8 cellular contexts compared by ENCODE assay signal in the genomic region with DNA sequence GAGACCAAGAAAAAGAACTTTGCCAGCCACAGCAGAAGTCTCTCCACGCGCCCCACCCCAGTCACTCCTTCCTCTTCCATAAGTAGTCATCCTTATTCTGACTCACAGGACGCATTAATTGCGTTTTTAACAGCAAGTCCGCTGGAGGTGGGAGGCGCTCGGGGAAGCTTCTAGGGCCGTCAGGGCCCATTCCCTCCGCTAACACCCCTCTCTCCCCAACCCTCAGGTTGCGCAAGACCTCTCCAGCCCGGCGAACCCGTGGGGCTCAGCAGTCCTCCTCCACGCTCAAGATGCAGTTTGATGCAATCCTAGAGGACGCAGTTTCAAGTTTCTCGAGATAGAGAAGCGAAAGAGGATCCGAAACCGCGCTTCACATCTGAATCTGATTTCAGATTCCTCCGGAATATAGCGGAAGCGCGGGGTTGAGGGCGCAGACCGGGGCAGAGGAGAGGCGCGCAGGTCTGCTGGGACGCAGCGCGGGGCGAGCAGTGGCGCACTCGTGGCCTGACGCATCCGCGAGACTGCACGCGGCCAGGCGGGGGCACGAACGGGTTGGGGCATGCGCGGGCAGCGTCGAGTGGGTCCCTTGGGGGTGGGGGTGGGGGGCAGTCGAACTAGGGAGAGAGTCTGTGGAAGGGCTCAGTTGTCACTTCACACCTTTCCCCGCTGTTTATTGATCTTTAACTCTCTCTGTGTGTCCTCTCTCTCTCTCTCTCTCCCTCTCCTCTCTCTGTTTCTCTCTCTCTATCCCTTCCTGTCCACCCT. TPM values are rescaled to one million over a fixed set of nuclear protein-coding genes. Genes with fewer than 3 reads are reported as not detected.
DNase-seq lines count a peak whose midpoint lies in the region; ATAC-seq, FAIRE-seq and TF ChIP-seq lines count a peak whose summit lies in the region.

No MANE protein-coding gene starts in this region.

- H3K36me3 ChIP-seq in Panc1 (ENCODE audit: control insufficient read depth, insufficient read depth, low read length) (no peaks in the 10 kb centered on the region), neural progenitor cell (no peaks in the 10 kb centered on the region), testis (ENCODE audit: low read depth, missing control alignments) (no peaks in the 10 kb centered on the region)

- H3K27me3 ChIP-seq in Panc1 (ENCODE audit: control insufficient read depth, insufficient read depth, low read length) (no peaks in the 10 kb centered on the region), neural progenitor cell (peaks cover 40% of the 10 kb centered on the region), testis (no peaks in the 10 kb centered on the region)

- 0 to 1% methylated on average over 43 to 48 of the region's 48 CpGs for WGBS in testis, 2 donors

- H3K27me3 Mint-ChIP-seq in neural progenitor cell (ENCODE audit: insufficient read depth, low read depth), result peaks cover 15% of the 10 kb centered on the region

- no peak; the same call in 1 of the 2 replicates for TF ChIP-seq CTCF in Panc1 (IDR thresholded peaks at IDR 0.05)
- no peak for TF ChIP-seq CTCF in neural progenitor cell (IDR thresholded peaks at IDR 0.05)
- TF ChIP-seq CTCF in testis (IDR thresholded peaks at IDR 0.05), result no peak

- BruUV-seq in Panc1 (replicated peaks; lab: Mats Ljungman, UMichigan), result TSS peak; percentile 92

- H3K9me3 ChIP-seq in Panc1 (ENCODE audit: control insufficient read depth, insufficient read depth, low read depth, low read length) (no peaks in the 10 kb centered on the region), neural progenitor cell (ENCODE audit: low read depth) (no peaks in the 10 kb centered on the region), testis (no peaks in the 10 kb centered on the region)

- H3K4me1 ChIP-seq in Panc1 (ENCODE audit: control insufficient read depth, insufficient read depth, low read length) (peaks cover 49% of the 10 kb centered on the region), neural progenitor cell (peaks cover 5% of the 10 kb centered on the region), testis (peaks cover 14% of the 10 kb centered on the region)

- no peak for FAIRE-seq in frontal cortex (lab: Jason Lieb, UNC)

- H3K9ac ChIP-seq in neural progenitor cell, result no peak overlapping the region

- H3K4me2 ChIP-seq in neural progenitor cell, result peak overlapping the region; percentile 95

- peaks cover 9% of the 10 kb centered on the region for H3F3A ChIP-seq in neural progenitor cell (ENCODE audit: low read depth)

- intact Hi-C loops in Panc1 (cut with micrococcal nuclease; ENCODE audit: unreplicated experiment) (no loop called here), testis (cut with DNase I; ENCODE audit: low total_unique reads) (no loop called here)

- CTCF ChIA-PET in Panc1 (lab: Charles Lee), result interaction anchor here (0.7 to 1.2 kb wide), 2 partner anchors 77 to 160 kb away, joined by 3 to 4 read pairs; no protein-coding TSS in a partner anchor

- H3K4me3 ChIP-seq in Panc1 (ENCODE audit: low read depth in 2 of 2, low read length in 2 of 2) (peak overlapping the region; percentile 59 to 86), neural progenitor cell (peak overlapping the region; percentile 59), testis (peak overlapping the region; percentile 56 to 59)

- no peak for TF ChIP-seq POLR2A in testis (IDR thresholded peaks at IDR 0.05)

- POLR2A ChIA-PET in Panc1 (lab: Charles Lee), result interaction anchor here (0.6 to 0.7 kb wide), 2 partner anchors 29 to 177 kb away, joined by 3 read pairs; no protein-coding TSS in a partner anchor

- peak overlapping the region; percentile 83 for H3K4me3 Mint-ChIP-seq in neural progenitor cell

- peak overlapping the region; percentile 95 for H3K27ac ChIP-seq in Panc1 (ENCODE audit: low read length)
- no peak overlapping the region for H3K27ac ChIP-seq in neural progenitor cell
- H3K27ac ChIP-seq in testis, result peak overlapping the region; percentile 16 to 81

- peaks cover 35% of the 10 kb centered on the region for H3K4me1 Mint-ChIP-seq in neural progenitor cell

- H3K27ac Mint-ChIP-seq in neural progenitor cell, result no peak overlapping the region

- no peaks in the 10 kb centered on the region for H3K79me2 ChIP-seq in neural progenitor cell (ENCODE audit: low read depth)

- ATAC-seq in GM19438 (IDR thresholded peaks at IDR 0.05; ENCODE audit: low read depth, unreplicated experiment), result peak; percentile 91
- ATAC-seq in HG03521 (IDR thresholded peaks at IDR 0.05; ENCODE audit: unreplicated experiment), result peak; percentile 75
- peak; percentile 88 for ATAC-seq in Panc1

- H3K9me3 Mint-ChIP-seq in neural progenitor cell, result no peaks in the 10 kb centered on the region

- H4K20me1 ChIP-seq in neural progenitor cell (ENCODE audit: low read depth), result no peaks in the 10 kb centered on the region

- DNase-seq in DMS 273 (lab: John Stamatoyannopoulos, UW; ENCODE audit: unreplicated experiment), result peak; percentile 87
- no peak for DNase-seq in Panc1 (ENCODE audit: low read depth, low spot score)
- DNase-seq in activated naive CD4-positive, alpha-beta T cell (lab: John Stamatoyannopoulos, UW), result peak; percentile 17 to 37 (median 32)
- DNase-seq in frontal cortex (ENCODE audit: low spot score in 2 of 2), result peak; percentile 58 to 68
- DNase-seq in neural progenitor cell (ENCODE audit: low spot score), result peak; percentile 71
- DNase-seq in testis, result peak; percentile 83

- H2AFZ ChIP-seq in neural progenitor cell (replicated peaks), result peak overlapping the region; percentile 100

- no peaks in the 10 kb centered on the region for H3K36me3 Mint-ChIP-seq in neural progenitor cell

- in situ Hi-C loops in Panc1 (cut with HindIII; ENCODE audit: low pct_unique_long_range_greater_than_20kb, low sequenced_read_pairs), result no loop called here

RNA-seq across cellular contexts. Expression of gene PSAP, which starts 37.8 kb away (rescaled TPM):
- total RNA-seq in Panc1 (2021; ENCODE audit: unreplicated experiment), result 3,649 TPM
- polyA plus RNA-seq in Panc1 (2012; ENCODE audit: insufficient read length), result 4,189 TPM
- 482 TPM for total RNA-seq in frontal cortex
- 358 and 493 TPM in 2 replicates for total RNA-seq in neural progenitor cell (ENCODE audit: low replicate concordance)
- total RNA-seq in testis, result 1,000 to 10,000 TPM; 1,011 to 1,399 TPM
- 1,346 TPM for polyA plus RNA-seq in testis (ENCODE audit: insufficient read depth, low read depth, low replicate concordance)
